Comparison of ENCODE assay signal across 8 cellular contexts in genomic region chr1:151513626-151514101, GRCh38. TPM values are rescaled to one million over a fixed set of nuclear protein-coding genes. Genes with fewer than 3 reads are reported as not detected.
DNase-seq lines count a peak whose midpoint lies in the region; ATAC-seq, FAIRE-seq and TF ChIP-seq lines count a peak whose summit lies in the region.

No MANE protein-coding gene starts in this region.

- peak overlapping the region; percentile 74 for H3K27ac ChIP-seq in H1 (ENCODE audit: low read depth, low read length)

- H3K23ac ChIP-seq in H1 (ENCODE audit: insufficient read length) = no peak overlapping the region

- no peak for TF ChIP-seq EP300 in H1 (IDR thresholded peaks at IDR 0.05; ENCODE audit: borderline replicate concordance in 1 of 2, low read depth in 2 of 2, low read length in 2 of 2)

- H3K9me3 ChIP-seq in H1 (ENCODE audit: insufficient read depth in 2 of 2, low read depth in 1 of 2, low read length in 1 of 2) = no peaks in the 10 kb centered on the region

- 0 out of 7 replicates have a peak, but pooled peaks cover 0 to 3% (median 0%) of the 10 kb centered on the region in 4 experiments for H3K27me3 ChIP-seq in H1 (replicated peaks in 1 of 4; ENCODE audit: control insufficient read depth in 3 of 4, extremely low read depth in 1 of 4, insufficient read depth in 3 of 4, low read length in 3 of 4)

- peaks cover under 1 to 4% (median 2%) of the 10 kb centered on the region in 4 experiments; a peak in 3 of 8 replicates for H3K36me3 ChIP-seq in H1 (ENCODE audit: control insufficient read depth in 2 of 4, insufficient read depth in 4 of 4, low read length in 3 of 4)

- H4K5ac ChIP-seq in H1 (ENCODE audit: insufficient read length, low read depth, low read length) = peak overlapping the region; percentile 74

- POLR2A ChIA-PET in H1 (lab: Charles Lee; ENCODE audit: partially characterized antibody) = interaction anchor here (0.7 to 17.1 kb wide), 11 partner anchors 10 to 314 kb away, joined by 3 to 283 read pairs (median 4); partner anchors contain the start of genes POGZ and TUFT1

- no peak for ATAC-seq in GM18868 (IDR thresholded peaks at IDR 0.05; ENCODE audit: unreplicated experiment)
- no peak for ATAC-seq in effector memory CD8-positive, alpha-beta T cell (replicated peaks)

- FAIRE-seq in H1 (lab: Jason Lieb, UNC) = no peak

- H2BK5ac ChIP-seq in H1 (ENCODE audit: low read depth, low read length) = peak overlapping the region; percentile 97

- H3K27ac Mint-ChIP-seq in neural crest cell (ENCODE audit: unreplicated experiment) = no peak overlapping the region
- peak overlapping the region in 1 of 2 donors; percentile 80 for H3K27ac Mint-ChIP-seq in effector memory CD8-positive, alpha-beta T cell

- H2AK5ac ChIP-seq in H1 (ENCODE audit: low read depth, low read length) = peak overlapping the region; percentile 88

- H3K4me2 ChIP-seq in H1 (ENCODE audit: insufficient read depth in 1 of 2, low read depth in 2 of 2, low read length in 2 of 2) = peak overlapping the region; percentile 83 to 98

- peak overlapping the region; percentile 100 for H2BK12ac ChIP-seq in H1 (ENCODE audit: low read depth, low read length)

- peak overlapping the region; percentile 60 for H3K4me3 Mint-ChIP-seq in neural crest cell
- peak overlapping the region in 1 of 2 donors; percentile 51 for H3K4me3 Mint-ChIP-seq in effector memory CD8-positive, alpha-beta T cell

- peaks cover 14% of the 10 kb centered on the region for H3K79me1 ChIP-seq in H1 (ENCODE audit: low read depth, low read length)

- H4K8ac ChIP-seq in H1 (ENCODE audit: extremely low read depth, insufficient read depth, low read length) = peak overlapping the region; percentile 74

- peaks cover 33% of the 10 kb centered on the region for H3K4me1 Mint-ChIP-seq in neural crest cell
- H3K4me1 Mint-ChIP-seq in effector memory CD8-positive, alpha-beta T cell (ENCODE audit: low read depth in 2 of 2) = peaks cover 12 to 16% of the 10 kb centered on the region in 2 donors

- peak overlapping the region; percentile 84 for H3K18ac ChIP-seq in H1 (ENCODE audit: extremely low read depth, low read length)

- TF ChIP-seq POLR2A in H1 (IDR thresholded peaks at IDR 0.05; ENCODE audit: control extremely low read depth in 1 of 2, low read depth in 2 of 2, low read length in 2 of 2) = no peak

- peak overlapping the region; percentile 64 for H2BK20ac ChIP-seq in H1 (ENCODE audit: low read length)

- peak overlapping the region; percentile 21; the same call in 1 of the 2 replicates for H2BK15ac ChIP-seq in H1 (ENCODE audit: low read length)

- peak overlapping the region; percentile 12 for H2BK120ac ChIP-seq in H1 (replicated peaks; ENCODE audit: low read depth, low read length)

- H3K56ac ChIP-seq in H1 (replicated peaks; ENCODE audit: insufficient read length, low read depth, low read length) = peak overlapping the region; percentile 20

- H4K20me1 ChIP-seq in H1 (replicated peaks in 1 of 2; ENCODE audit: control insufficient read depth in 1 of 2, insufficient read depth in 2 of 2, low read length in 2 of 2) = peaks cover 0 to 2% of the 10 kb centered on the region in 2 experiments

- H3K4ac ChIP-seq in H1 (replicated peaks; ENCODE audit: insufficient read length, low read depth, low read length) = peak overlapping the region; percentile 12

- DNase-seq in EL = peak; percentile 43
- DNase-seq in NCI-H226 = peak; percentile 47
- peak in 1 of 2 experiments; percentile 59 for DNase-seq in H1 (ENCODE audit: low read depth in 1 of 2, low spot score in 2 of 2)
- DNase-seq in neural crest cell (ENCODE audit: low read depth, low spot score) = no peak
- no peak for DNase-seq in stimulated activated naive CD4-positive, alpha-beta T cell treated with Interleukin-2 at 50 U/mL for 16 hours (lab: John Stamatoyannopoulos, UW)
- no peak for DNase-seq in NOMO-1 treated with dmso at 0.1 percent for 144 hours (lab: John Stamatoyannopoulos, UW; ENCODE audit: unreplicated experiment)
- DNase-seq in effector memory CD8-positive, alpha-beta T cell = no peak

- peak overlapping the region; percentile 68 for H3K14ac ChIP-seq in H1 (ENCODE audit: insufficient read length)

- CTCF ChIA-PET in H1 (lab: Charles Lee; ENCODE audit: partially characterized antibody) = interaction anchor here (0.6 to 1.3 kb wide), 3 partner anchors 9 to 23 kb away, joined by 3 to 6 read pairs (median 3); no protein-coding TSS in a partner anchor

- peaks cover 19 to 36% (median 21%) of the 10 kb centered on the region in 4 experiments for H3K4me1 ChIP-seq in H1 (replicated peaks in 1 of 4; ENCODE audit: control insufficient read depth in 3 of 4, insufficient read depth in 4 of 4, low read length in 3 of 4)

- peaks cover 21% of the 10 kb centered on the region for H3K27me3 Mint-ChIP-seq in neural crest cell (ENCODE audit: low read depth)
- H3K27me3 Mint-ChIP-seq in effector memory CD8-positive, alpha-beta T cell = no peaks in the 10 kb centered on the region

- WGBS in H1 (ENCODE audit: extremely low coverage in 1 of 2, insufficient coverage in 1 of 2, insufficient read length in 1 of 2, insufficient replicate concordance in 2 of 2, low coverage in 1 of 2, low lambda C conversion rate in 2 of 2, missing lambda C conversion rate in 1 of 2), 2 experiments = 49% methylated on average over 6 of the region's 6 CpGs; no CpG with 5 or more reads in 1 of the 2 experiments

- no peaks in the 10 kb centered on the region for H3K36me3 Mint-ChIP-seq in neural crest cell (ENCODE audit: low read depth)
- no peaks in the 10 kb centered on the region for H3K36me3 Mint-ChIP-seq in effector memory CD8-positive, alpha-beta T cell (ENCODE audit: insufficient read depth)

- H3K79me2 ChIP-seq in H1 (ENCODE audit: control insufficient read depth in 1 of 2, insufficient read depth in 2 of 2, low read length in 2 of 2) = peaks cover 0 to 47% of the 10 kb centered on the region in 2 experiments; a peak in 2 of 4 replicates

- no peaks in the 10 kb centered on the region for H3K9me3 Mint-ChIP-seq in neural crest cell
- H3K9me3 Mint-ChIP-seq in effector memory CD8-positive, alpha-beta T cell = no peaks in the 10 kb centered on the region

- peak overlapping the region; percentile 66 for H4K91ac ChIP-seq in H1 (replicated peaks; ENCODE audit: insufficient read length, low read length)

- H2AFZ ChIP-seq in H1 (ENCODE audit: low read length) = no peak overlapping the region

- TF ChIP-seq RAD21 in H1 (IDR thresholded peaks at IDR 0.05 in 1 of 2, conservative IDR thresholded peaks at IDR 0.05 in 1 of 2; ENCODE audit: low read depth in 2 of 2, low read length in 2 of 2) = no peak

- TF ChIP-seq CTCF in H1 (IDR thresholded peaks at IDR 0.05; ENCODE audit: control extremely low read depth in 1 of 3, insufficient read depth in 1 of 3, low read depth in 1 of 3, low read length in 3 of 3) (no peak), neural crest cell (conservative IDR thresholded peaks at IDR 0.05) (no peak)

- H3K9ac ChIP-seq in H1 (replicated peaks in 1 of 4; ENCODE audit: extremely low read depth in 1 of 4, low read depth in 3 of 4, low read length in 3 of 4) = peak overlapping the region in 3 of 4 experiments; percentile 49 to 65 (median 59); a peak in 5 of 7 replicates

- H3K4me3 ChIP-seq in H1 (ENCODE audit: extremely low read depth in 1 of 4, insufficient read depth in 2 of 4, low read depth in 3 of 4, low read length in 4 of 4) = peak overlapping the region; percentile 80 to 85 (median 84); a peak in 7 of 8 replicates

- H3K23me2 ChIP-seq in H1 (ENCODE audit: low read depth, low read length) = peaks cover 24% of the 10 kb centered on the region

TF ChIP-seq in H1, 55 proteins besides CTCF, POLR2A, EP300 and RAD21 (continues in another document):
- TF ChIP-seq TEAD4 (IDR thresholded peaks at IDR 0.05; ENCODE audit: low read depth, low read length) (no peak), ASH2L (IDR thresholded peaks at IDR 0.05; ENCODE audit: low read length) (peak; percentile 80), CEBPB (IDR thresholded peaks at IDR 0.05; ENCODE audit: low read depth, low read length) (peak; percentile 72; the same call in 1 of the 2 replicates), KDM1A (IDR thresholded peaks at IDR 0.05; ENCODE audit: borderline replicate concordance, low read length) (no peak), ZNF274 (IDR thresholded peaks at IDR 0.05; ENCODE audit: borderline replicate concordance, extremely low read depth, low read length) (no peak), CTBP2 (IDR thresholded peaks at IDR 0.05; ENCODE audit: borderline replicate concordance, insufficient read depth, insufficient read length, low read length) (peak; percentile 5)

RNA-seq across cellular contexts. Expression of gene CGN, which starts 2.5 kb away (rescaled TPM):
- total RNA-seq in H1 (2021; fragmentation: NEBNext Ultra II Directional; extraction: Animal tissue kit (Norgen Biotek cat#: 25700)) = 52.7 and 54.6 TPM in 2 replicates
- 15.9 and 20.4 TPM in 2 replicates for polyA plus RNA-seq in H1 (2011; rRNA removed)
- polyA plus RNA-seq in H1 (2011; cell fraction: cytosol; rRNA removed) = 15.1 TPM
- 98.4 TPM for polyA plus RNA-seq in H1 (2011; cell fraction: nucleus; rRNA removed)
- polyA plus RNA-seq in H1 (2012, experiment 1 of 2) = 47.3 to 55.8 TPM (median 50.2 TPM) in 4 replicates
- 15.9 TPM for polyA plus RNA-seq in H1 (2012, experiment 2 of 2)
- polyA plus RNA-seq in H1 (2013, experiment 1 of 2) = 59.6 TPM
- 59.3 TPM for polyA plus RNA-seq in H1 (2013, experiment 2 of 2)
- polyA minus RNA-seq in H1 (2011; rRNA and poly(A)+ RNA removed) = 29.1 and 30.2 TPM in 2 replicates
- polyA minus RNA-seq in H1 (2011; cell fraction: cytosol; rRNA and poly(A)+ RNA removed) = 14.6 TPM
- 28.5 TPM for polyA minus RNA-seq in H1 (2011; cell fraction: nucleus; rRNA and poly(A)+ RNA removed)
- 6.7 and 7.2 TPM in 2 replicates for total RNA-seq in neural crest cell

RNA-seq across cellular contexts. Expression of gene TUFT1, which starts 26.4 kb away (rescaled TPM):
- 10.1 and 10.4 TPM in 2 replicates for total RNA-seq in H1 (2021; fragmentation: NEBNext Ultra II Directional; extraction: Animal tissue kit (Norgen Biotek cat#: 25700))
- polyA plus RNA-seq in H1 (2011; rRNA removed) = 6.6 and 7.3 TPM in 2 replicates
- 9.6 TPM for polyA plus RNA-seq in H1 (2011; cell fraction: cytosol; rRNA removed)
- polyA plus RNA-seq in H1 (2011; cell fraction: nucleus; rRNA removed) = 6.9 TPM
- polyA plus RNA-seq in H1 (2012, experiment 1 of 2) = 8.2 to 9.3 TPM (median 8.9 TPM) in 4 replicates
- 4.6 TPM for polyA plus RNA-seq in H1 (2012, experiment 2 of 2)
- 7.2 TPM for polyA plus RNA-seq in H1 (2013, experiment 1 of 2)
- 7.5 TPM for polyA plus RNA-seq in H1 (2013, experiment 2 of 2)
- 8.1 and 9.4 TPM in 2 replicates for polyA minus RNA-seq in H1 (2011; rRNA and poly(A)+ RNA removed)
- polyA minus RNA-seq in H1 (2011; cell fraction: cytosol; rRNA and poly(A)+ RNA removed) = 4.2 TPM
- polyA minus RNA-seq in H1 (2011; cell fraction: nucleus; rRNA and poly(A)+ RNA removed) = 5.5 TPM
- 7.5 TPM in 2 replicates for total RNA-seq in neural crest cell

RNA-seq across cellular contexts. Expression of gene POGZ, which starts 54.4 kb away (rescaled TPM):
- total RNA-seq in H1 (2021; fragmentation: NEBNext Ultra II Directional; extraction: Animal tissue kit (Norgen Biotek cat#: 25700)) = 105 and 109 TPM in 2 replicates
- polyA plus RNA-seq in H1 (2011; rRNA removed) = 66.4 and 69.7 TPM in 2 replicates
- polyA plus RNA-seq in H1 (2011; cell fraction: cytosol; rRNA removed) = 46.1 TPM
- 145 TPM for polyA plus RNA-seq in H1 (2011; cell fraction: nucleus; rRNA removed)
- polyA plus RNA-seq in H1 (2012, experiment 1 of 2) = 55.6 to 61.6 TPM (median 57.5 TPM) in 4 replicates
- 9.3 TPM for polyA plus RNA-seq in H1 (2012, experiment 2 of 2)
- polyA plus RNA-seq in H1 (2013, experiment 1 of 2) = 52.3 TPM
- 40.6 TPM for polyA plus RNA-seq in H1 (2013, experiment 2 of 2)
- polyA minus RNA-seq in H1 (2011; rRNA and poly(A)+ RNA removed) = 183 and 207 TPM in 2 replicates
- polyA minus RNA-seq in H1 (2011; cell fraction: cytosol; rRNA and poly(A)+ RNA removed) = 75.4 TPM
- 133 TPM for polyA minus RNA-seq in H1 (2011; cell fraction: nucleus; rRNA and poly(A)+ RNA removed)
- 145 and 158 TPM in 2 replicates for total RNA-seq in neural crest cell

Comparison
In these comparisons a context has a peak if more than half of its experiments do, and no peak if none do; other contexts are left out.
1. DNase-seq: peak in EL (single experiment) and NCI-H226 (single experiment); none in neural crest cell (single experiment), stimulated activated naive CD4-positive, alpha-beta T cell treated with Interleukin-2 at 50 U/mL for 16 hours (single experiment), NOMO-1 treated with dmso at 0.1 percent for 144 hours (single experiment) and effector memory CD8-positive, alpha-beta T cell (0 of 3).